ENCODE assay signal across 18 cellular contexts in the genomic region with DNA sequence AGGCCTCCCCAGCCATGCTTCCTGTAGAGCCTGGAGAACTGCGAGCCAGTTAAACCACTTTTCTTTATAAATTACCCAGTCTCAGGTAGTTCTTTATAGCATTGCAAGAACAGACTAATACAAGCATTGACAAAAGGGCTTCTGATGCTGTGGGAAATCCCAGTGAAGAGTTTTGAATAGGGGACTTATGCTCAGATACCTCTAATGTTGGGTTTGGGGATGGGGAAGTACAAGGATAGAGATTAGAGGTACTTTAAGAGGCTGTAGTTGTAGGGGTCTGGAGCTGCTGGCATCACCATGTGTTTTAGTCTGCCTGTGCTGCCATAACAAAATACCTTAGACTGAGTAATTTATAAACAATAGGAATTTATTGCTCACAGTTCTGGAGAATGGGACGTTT. TPM values are rescaled to one million over a fixed set of nuclear protein-coding genes. Genes with fewer than 3 reads are reported as not detected.
A peak's percentile ranks its signal among the peaks of the same experiment; 100 is the strongest.
DNase-seq lines count a peak whose midpoint lies in the region; ATAC-seq, FAIRE-seq and TF ChIP-seq lines count a peak whose summit lies in the region.
"Had no signal": no experiment of that assay in that cellular context is flagged by ENCODE, and none has a peak within 500 bp of the region (broad histone marks: within the 10 kb centered on the region; RNA-seq: fewer than 3 reads in every experiment).

No MANE protein-coding gene starts in this region.

- peak overlapping the region; percentile 7 to 70 for H3K27ac Mint-ChIP-seq in activated naive CD4-positive, alpha-beta T cell treated with anti-CD3 and anti-CD28 coated beads, Interleukin-2, amount 50 U/mL, for 72 hours
- no peak overlapping the region for H3K27ac Mint-ChIP-seq in stimulated activated naive B cell treated with anti-CD40 and anti-IgM and Interleukin-4, amounts not matched to agents 10 μg/mL and 1 μg/mL and 100 μg/mL, for 72 hours
- H3K27ac Mint-ChIP-seq: B cell; CD8-positive, alpha-beta T cell; HFFc6 had no signal

- TF ChIP-seq POLR2A in GM12878 (IDR thresholded peaks at IDR 0.05; ENCODE audit: low read depth, low read length) (no peak), testis (IDR thresholded peaks at IDR 0.05) (no peak)

- no peaks in the 10 kb centered on the region for H3K9me3 Mint-ChIP-seq in activated naive CD4-positive, alpha-beta T cell treated with anti-CD3 and anti-CD28 coated beads, Interleukin-2, amount 50 U/mL, for 72 hours
- peaks cover 0 to 3% of the 10 kb centered on the region in 2 donors for H3K9me3 Mint-ChIP-seq in stimulated activated naive B cell treated with anti-CD40 and anti-IgM and Interleukin-4, amounts not matched to agents 10 μg/mL and 1 μg/mL and 100 μg/mL, for 72 hours
- H3K9me3 Mint-ChIP-seq: CD8-positive, alpha-beta T cell; GM23338; HFFc6 had no signal

- TF ChIP-seq CTCF in GM12878 (IDR thresholded peaks at IDR 0.05 in 2 of 3, conservative IDR thresholded peaks at IDR 0.05 in 1 of 3; ENCODE audit: control insufficient read depth in 2 of 3, extremely low read depth in 1 of 3, insufficient read depth in 1 of 3, low read depth in 3 of 3, low read length in 3 of 3) (no peak), testis (IDR thresholded peaks at IDR 0.05) (no peak)

- no peak overlapping the region for H2AFZ ChIP-seq in GM12878 (ENCODE audit: control insufficient read depth, low read depth, low read length)
- H2AFZ ChIP-seq: GM23338 had no signal

- H3K4me2 ChIP-seq in GM12878 (ENCODE audit: control insufficient read depth, insufficient read depth): 0 out of 2 replicates have a peak overlapping the region, but pooled peaks have one; percentile 8
- H3K4me2 ChIP-seq: GM23338 had no signal

- H3K36me3 ChIP-seq in GM12878 (ENCODE audit: control insufficient read depth in 2 of 2, insufficient read depth in 2 of 2, low read length in 1 of 2) (no peaks in the 10 kb centered on the region), testis (ENCODE audit: low read depth, missing control alignments) (no peaks in the 10 kb centered on the region)

- DNase-seq in activated naive CD4-positive, alpha-beta T cell treated with anti-CD3 and anti-CD28 coated beads, Interleukin-2, amount 50 U/mL, for 72 hours (ENCODE audit: low spot score in 2 of 2): no peak
- no peak for DNase-seq in activated naive CD4-positive, alpha-beta T cell (lab: John Stamatoyannopoulos, UW)
- DNase-seq in GM19239 (ENCODE audit: insufficient read length, low spot score) (no peak), GM12878 (ENCODE audit: low read depth, low spot score) (no peak), HTR-8/SVneo (ENCODE audit: insufficient read length, low spot score) (no peak), testis (no peak)
- DNase-seq in stimulated activated naive B cell treated with anti-CD40 and anti-IgM and Interleukin-4, amounts not matched to agents 10 μg/mL and 1 μg/mL and 100 μg/mL, for 72 hours: no peak
- DNase-seq: Calu3; CD8-positive, alpha-beta T cell; DMS79 treated with DMSO at 0.1 percent for 48 hours; EL; HFFc6 had no signal

- no peak for TF ChIP-seq RAD21 in GM12878 (IDR thresholded peaks at IDR 0.05; ENCODE audit: insufficient read depth, low read depth, low read length)

- no peaks in the 10 kb centered on the region for H3K27me3 Mint-ChIP-seq in stimulated activated naive B cell treated with anti-CD40 and anti-IgM and Interleukin-4, amounts not matched to agents 10 μg/mL and 1 μg/mL and 100 μg/mL, for 72 hours
- H3K27me3 Mint-ChIP-seq: B cell had no signal

- TF ChIP-seq EP300 in GM12878 (IDR thresholded peaks at IDR 0.05; ENCODE audit: borderline replicate concordance in 1 of 2, control insufficient read depth in 1 of 2, low read depth in 2 of 2, low read length in 2 of 2): no peak

- H3K27ac ChIP-seq in GM12878 (ENCODE audit: control insufficient read depth, insufficient read depth) (0 out of 2 replicates have a peak overlapping the region, but pooled peaks have one; percentile 6), testis (no peak overlapping the region)

- H4K20me1 ChIP-seq in GM12878 (ENCODE audit: control insufficient read depth, insufficient read depth): no peaks in the 10 kb centered on the region
- H4K20me1 ChIP-seq: BLaER1 treated with 17β-estradiol and CSF1 and Interleukin-3, amounts not matched to agents 10 nM and 100 nM had no signal

- POLR2A ChIA-PET in GM12878 (lab: Charles Lee): interaction anchor here (0.7 to 2.2 kb wide), 2 partner anchors 9 to 10 kb away, joined by 5 to 10 read pairs; a partner anchor contains a TSS

- ATAC-seq in activated naive CD4-positive, alpha-beta T cell treated with anti-CD3 and anti-CD28 coated beads, Interleukin-2, amount 50 U/mL, for 72 hours: no peak
- ATAC-seq in GM12878: peak; percentile 29
- ATAC-seq in stimulated activated naive B cell treated with anti-CD40 and anti-IgM and Interleukin-4, amounts not matched to agents 10 μg/mL and 1 μg/mL and 100 μg/mL, for 72 hours (replicated peaks): peak; percentile 52 to 57
- ATAC-seq: CD8-positive, alpha-beta T cell; GM23338; HCT116 had no signal

- BruUV-seq in GM12878 (replicated peaks; lab: Mats Ljungman, UMichigan): no TSS peak

- H3K79me2 ChIP-seq in GM12878 (ENCODE audit: control insufficient read depth, insufficient read depth, low read length): peaks cover 14% of the 10 kb centered on the region

- no peaks in the 10 kb centered on the region for H3K36me3 Mint-ChIP-seq in activated naive CD4-positive, alpha-beta T cell treated with anti-CD3 and anti-CD28 coated beads, Interleukin-2, amount 50 U/mL, for 72 hours
- peaks cover 6 to 18% of the 10 kb centered on the region in 2 donors for H3K36me3 Mint-ChIP-seq in stimulated activated naive B cell treated with anti-CD40 and anti-IgM and Interleukin-4, amounts not matched to agents 10 μg/mL and 1 μg/mL and 100 μg/mL, for 72 hours

- RAD21 ChIA-PET in GM12878 (lab: Charles Lee; ENCODE audit: unreplicated experiment): interaction anchor here (1.0 to 1.3 kb wide), 3 partner anchors 9 to 16 kb away, joined by 3 to 5 read pairs (median 3); a partner anchor contains a TSS

- FAIRE-seq in GM19239 (lab: Jason Lieb, UNC): peak; percentile 18
- no peak for FAIRE-seq in GM12878 (lab: Jason Lieb, UNC)
- FAIRE-seq in HTR-8/SVneo (lab: Jason Lieb, UNC): no peak
- FAIRE-seq: GM12891, H54 had no signal

- H3K9me3 ChIP-seq in GM12878 (replicated peaks; ENCODE audit: control insufficient read depth, insufficient read depth, low read length): no peaks in the 10 kb centered on the region
- no peaks in the 10 kb centered on the region for H3K9me3 ChIP-seq in testis
- H3K9me3 ChIP-seq: BLaER1 treated with 17β-estradiol and CSF1 and Interleukin-3, amounts not matched to agents 10 nM and 100 nM had no signal

- H3K4me1 ChIP-seq in GM12878 (ENCODE audit: control insufficient read depth, insufficient read depth, low read length) (peaks cover 25% of the 10 kb centered on the region), testis (no peaks in the 10 kb centered on the region)

- H3K27me3 ChIP-seq in GM12878 (replicated peaks in 1 of 2; ENCODE audit: control insufficient read depth in 2 of 2, insufficient read depth in 2 of 2, low read length in 1 of 2) (no peaks in the 10 kb centered on the region), testis (no peaks in the 10 kb centered on the region)
- H3K27me3 ChIP-seq: BLaER1 treated with 17β-estradiol and CSF1 and Interleukin-3, amounts not matched to agents 10 nM and 100 nM had no signal

- H3K4me1 Mint-ChIP-seq in stimulated activated naive B cell treated with anti-CD40 and anti-IgM and Interleukin-4, amounts not matched to agents 10 μg/mL and 1 μg/mL and 100 μg/mL, for 72 hours: peaks cover 20 to 27% of the 10 kb centered on the region in 2 donors

- peak overlapping the region in 1 of 2 donors; percentile 31 for H3K4me3 Mint-ChIP-seq in stimulated activated naive B cell treated with anti-CD40 and anti-IgM and Interleukin-4, amounts not matched to agents 10 μg/mL and 1 μg/mL and 100 μg/mL, for 72 hours
- H3K4me3 Mint-ChIP-seq: B cell; CD8-positive, alpha-beta T cell; GM23338; HFFc6 had no signal

- H3K9ac ChIP-seq in GM12878 (ENCODE audit: control insufficient read depth, insufficient read depth, low read length): no peak overlapping the region
- H3K9ac ChIP-seq: BLaER1 treated with 17β-estradiol and CSF1 and Interleukin-3, amounts not matched to agents 10 nM and 100 nM had no signal

- WGBS in GM12878 (ENCODE audit: insufficient coverage, insufficient replicate concordance, low lambda C conversion rate, missing lambda C conversion rate): 54% methylated on average over 2 of the region's 2 CpGs
- WGBS in testis, 2 donors: 85 to 90% methylated on average over 2 of the region's 2 CpGs

- intact Hi-C loops in GM12878 (cut with micrococcal nuclease; ENCODE audit: unreplicated experiment) (no loop called here), testis (cut with DNase I; ENCODE audit: low total_unique reads) (no loop called here)

- H3K4me3 ChIP-seq in GM12878 (no peak overlapping the region), testis (no peak overlapping the region)
- H3K4me3 ChIP-seq: BLaER1 treated with 17β-estradiol and CSF1 and Interleukin-3, amounts not matched to agents 10 nM and 100 nM; GM23338 had no signal

- SMC1A ChIA-PET in GM12878 (lab: Charles Lee; ENCODE audit: uncharacterized antibody, unreplicated experiment): interaction anchor here (1.0 to 1.4 kb wide), 5 partner anchors 9 to 97 kb away, joined by 3 to 5 read pairs (median 3); a partner anchor contains a TSS

- in situ Hi-C loops in GM12878 (cut with MboI): no loop called here

- CTCF ChIA-PET in GM12878 (lab: Yijun Ruan, JAX): interaction anchor here (1.3 to 2.2 kb wide), 2 partner anchors 10 to 13 kb away, joined by 3 to 12 read pairs; a partner anchor contains a TSS

RNA-seq across cellular contexts. Expression of a gene that starts 8.8 kb away (rescaled TPM):
- 1 to 10 TPM; 3.8 to 9.1 TPM for total RNA-seq in activated naive CD4-positive, alpha-beta T cell treated with anti-CD3 and anti-CD28 coated beads, Interleukin-2, amount 50 U/mL, for 72 hours
- total RNA-seq in GM12878 (2013; cell fraction: nucleolus; rRNA removed): 20.4 and 21.8 TPM in 2 replicates
- total RNA-seq in GM12878 (2014; rRNA removed) (5.7 and 6.4 TPM in 2 replicates), GM12878 (2014; rRNA removed; fragmentation: Illumina TruSeq; extraction: Trizol) (6.9 and 7.1 TPM in 2 replicates), GM12878 (2021) (5.9 and 6.4 TPM in 2 replicates), testis (10 to 100 TPM in 1 of 2 donors, 1 to 10 TPM in 1; 9.7 to 10.8 TPM)
- polyA plus RNA-seq in GM12878 (2011; ENCODE audit: low read depth): 2.0 TPM
- polyA plus RNA-seq in GM12878 (2011; rRNA removed) (6.7 and 8.6 TPM in 2 replicates), GM12878 (2014; fragmentation: Illumina TruSeq; extraction: Trizol) (3.6 and 6.3 TPM in 2 replicates), GM12878 (2014; fragmentation: Nextera tagmentation; extraction: Ambion mirVana) (1 to 10 TPM; 3.0 to 8.0 TPM), GM12878 (2014; rRNA removed) (2.2 TPM in 2 replicates), GM12878 (2016; fragmentation: Nextera tagmentation; extraction: Ambion mirVana) (10 to 100 TPM; 10.1 to 11.0 TPM), testis (ENCODE audit: insufficient read depth, low read depth, low replicate concordance) (3.8 TPM)
- polyA plus RNA-seq in GM12878 (2011; cell fraction: cytosol; rRNA removed): 3.7 and 4.1 TPM in 2 replicates
- polyA plus RNA-seq in GM12878 (2011; cell fraction: nucleus; rRNA removed): 13.6 and 14.2 TPM in 2 replicates
- polyA plus RNA-seq in GM12878 (2012): 3.3 and 3.9 TPM in 2 replicates
- polyA minus RNA-seq in GM12878 (2011; rRNA and poly(A)+ RNA removed): 19.2 and 19.5 TPM in 2 replicates
- polyA minus RNA-seq in GM12878 (2011; cell fraction: cytosol; rRNA and poly(A)+ RNA removed): 7.4 and 8.1 TPM in 2 replicates
- polyA minus RNA-seq in GM12878 (2011; cell fraction: nucleus; rRNA and poly(A)+ RNA removed): 10.5 and 13.4 TPM in 2 replicates

RNA-seq across cellular contexts. Expression of a gene that starts 9.9 kb away (rescaled TPM):
- 1 to 10 TPM; 2.2 to 6.4 TPM for total RNA-seq in activated naive CD4-positive, alpha-beta T cell treated with anti-CD3 and anti-CD28 coated beads, Interleukin-2, amount 50 U/mL, for 72 hours
- 16.1 and 17.6 TPM in 2 replicates for total RNA-seq in GM12878 (2013; cell fraction: nucleolus; rRNA removed)
- total RNA-seq in GM12878 (2014; rRNA removed) (4.3 and 5.6 TPM in 2 replicates), GM12878 (2014; rRNA removed; fragmentation: Illumina TruSeq; extraction: Trizol) (6.5 and 7.0 TPM in 2 replicates), GM12878 (2021) (7.5 and 7.7 TPM in 2 replicates), testis (10 to 100 TPM; 15.7 to 16.0 TPM)
- polyA plus RNA-seq in GM12878 (2011; ENCODE audit: low read depth): 2.4 TPM
- polyA plus RNA-seq in GM12878 (2011; rRNA removed) (17.9 and 21.7 TPM in 2 replicates), GM12878 (2014; fragmentation: Illumina TruSeq; extraction: Trizol) (9.8 and 14.8 TPM in 2 replicates), GM12878 (2014; fragmentation: Nextera tagmentation; extraction: Ambion mirVana) (1 to 10 TPM; 4.8 to 5.9 TPM), GM12878 (2014; rRNA removed) (6.5 and 7.7 TPM in 2 replicates), GM12878 (2016; fragmentation: Nextera tagmentation; extraction: Ambion mirVana) (10 to 100 TPM; 14.0 to 14.9 TPM), testis (ENCODE audit: insufficient read depth, low read depth, low replicate concordance) (37.1 TPM)
- 6.9 and 7.0 TPM in 2 replicates for polyA plus RNA-seq in GM12878 (2011; cell fraction: cytosol; rRNA removed)
- 8.1 and 11.7 TPM in 2 replicates for polyA plus RNA-seq in GM12878 (2011; cell fraction: nucleus; rRNA removed)
- 3.3 and 5.2 TPM in 2 replicates for polyA plus RNA-seq in GM12878 (2012)
- 9.6 and 14.6 TPM in 2 replicates for polyA minus RNA-seq in GM12878 (2011; rRNA and poly(A)+ RNA removed)
- 1.8 and 2.1 TPM in 2 replicates for polyA minus RNA-seq in GM12878 (2011; cell fraction: cytosol; rRNA and poly(A)+ RNA removed)
- 5.1 and 5.2 TPM in 2 replicates for polyA minus RNA-seq in GM12878 (2011; cell fraction: nucleus; rRNA and poly(A)+ RNA removed)

Comparison
In these comparisons a context has a peak if more than half of its experiments do, and no peak if none do; other contexts are left out.
1. ATAC-seq: peak in GM12878 (single experiment) and stimulated activated naive B cell treated with anti-CD40 and anti-IgM and Interleukin-4, amounts not matched to agents 10 μg/mL and 1 μg/mL and 100 μg/mL, for 72 hours (2 of 2); none in activated naive CD4-positive, alpha-beta T cell treated with anti-CD3 and anti-CD28 coated beads, Interleukin-2, amount 50 U/mL, for 72 hours (0 of 2).